Comparison of ENCODE assay signal across 12 cellular contexts in the genomic region with DNA sequence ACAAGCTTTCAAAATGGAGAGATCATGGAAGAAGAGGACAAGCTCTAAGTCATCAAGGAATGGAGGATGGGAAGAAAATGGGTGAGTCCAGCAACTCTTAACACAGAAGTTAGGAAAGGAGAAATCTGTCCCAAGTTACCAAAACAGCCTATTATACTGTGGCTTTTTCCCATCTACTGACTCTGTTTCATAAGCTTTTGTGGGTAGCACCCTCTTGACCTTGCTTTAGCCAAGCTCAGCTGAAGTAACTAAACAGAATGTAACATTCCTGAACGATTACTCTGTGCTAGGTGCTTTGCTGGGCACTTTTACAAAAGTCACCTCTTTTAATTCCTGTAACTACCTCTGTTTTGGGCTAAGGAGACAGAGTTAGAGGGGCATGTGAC. TPM values are rescaled to one million over a fixed set of nuclear protein-coding genes. Genes with fewer than 3 reads are reported as not detected.
DNase-seq lines count a peak whose midpoint lies in the region; ATAC-seq and TF ChIP-seq lines count a peak whose summit lies in the region.
"Had no signal": no experiment of that assay in that cellular context is flagged by ENCODE, and none has a peak within 500 bp of the region (broad histone marks: within the 10 kb centered on the region; RNA-seq: fewer than 3 reads in every experiment).

No MANE protein-coding gene starts in this region.

- H3K4me1 Mint-ChIP-seq in endothelial cell (ENCODE audit: unreplicated experiment), result no peaks in the 10 kb centered on the region

- H3K27me3 ChIP-seq in ACC112 (ENCODE audit: insufficient read depth, low read length) (no peaks in the 10 kb centered on the region), RWPE2 (ENCODE audit: insufficient read depth, poor library complexity, severe bottlenecking) (no peaks in the 10 kb centered on the region)

- no peak overlapping the region for H3K27ac Mint-ChIP-seq in endothelial cell (ENCODE audit: unreplicated experiment)
- H3K27ac Mint-ChIP-seq: T-helper 17 cell had no signal

- no peaks in the 10 kb centered on the region for H3K27me3 Mint-ChIP-seq in endothelial cell (ENCODE audit: unreplicated experiment)
- H3K27me3 Mint-ChIP-seq: T-helper 17 cell had no signal

- DNase-seq in RWPE2 (ENCODE audit: low spot score), result no peak
- DNase-seq in glomerular visceral epithelial cell (ENCODE audit: extremely low spot score), result peak; percentile 54
- DNase-seq in coronary artery (ENCODE audit: low spot score), result no peak
- no peak for DNase-seq in endothelial cell (ENCODE audit: low spot score)
- DNase-seq in anterior cingulate cortex (lab: John Stamatoyannopoulos, UW), result no peak
- no peak for DNase-seq in superior temporal gyrus (ENCODE audit: extremely low spot score)
- DNase-seq: activated CD4-positive, alpha-beta T cell treated with anti-CD3 and anti-CD28 coated beads, Interleukin-2, amount 50 U/mL, for 48 hours; activated effector memory CD4-positive, alpha-beta T cell treated with anti-CD3 and anti-CD28 coated beads, Interleukin-2, amount 50 U/mL, for 16 hours; T-helper 17 cell had no signal

- H3K4me1 ChIP-seq in ACC112 (ENCODE audit: control insufficient read depth, insufficient read depth, low read length, unreplicated experiment) (peaks cover 24% of the 10 kb centered on the region), RWPE2 (ENCODE audit: insufficient read depth, poor library complexity, severe bottlenecking) (peaks cover 8% of the 10 kb centered on the region)

- no peak overlapping the region for H3K4me3 Mint-ChIP-seq in endothelial cell (ENCODE audit: unreplicated experiment)
- H3K4me3 Mint-ChIP-seq: T-helper 17 cell had no signal

- H2AFZ ChIP-seq in ACC112 (ENCODE audit: low read length, unreplicated experiment), result no peak overlapping the region

- H3K9me3 ChIP-seq in RWPE2 (ENCODE audit: severe bottlenecking), result no peaks in the 10 kb centered on the region

- H3K27ac ChIP-seq in ACC112 (ENCODE audit: low read depth, low read length), result peak overlapping the region; percentile 38
- no peak overlapping the region for H3K27ac ChIP-seq in RWPE2 (ENCODE audit: poor library complexity, severe bottlenecking)
- H3K27ac ChIP-seq in coronary artery, result no peak overlapping the region

- no peaks in the 10 kb centered on the region for H3K79me2 ChIP-seq in ACC112 (ENCODE audit: control insufficient read depth, insufficient read depth, low read length, unreplicated experiment)

- TF ChIP-seq CTCF in RWPE2 (IDR thresholded peaks at IDR 0.05; ENCODE audit: poor library complexity, severe bottlenecking) (no peak), coronary artery (IDR thresholded peaks at IDR 0.05) (no peak), endothelial cell (IDR thresholded peaks at IDR 0.05; ENCODE audit: unreplicated experiment) (no peak)

- H3K36me3 ChIP-seq in ACC112 (ENCODE audit: insufficient read depth, low read length) (no peaks in the 10 kb centered on the region), RWPE2 (ENCODE audit: low read depth) (no peaks in the 10 kb centered on the region)

- ATAC-seq in GM21390 (IDR thresholded peaks at IDR 0.05; ENCODE audit: unreplicated experiment) (peak; percentile 21), RWPE2 (ENCODE audit: low read depth) (peak; percentile 76)
- ATAC-seq: left colon had no signal

- no peaks in the 10 kb centered on the region for H3K9me3 Mint-ChIP-seq in endothelial cell (ENCODE audit: unreplicated experiment)

- H3K4me3 ChIP-seq in ACC112 (ENCODE audit: low read depth, low read length) (no peak overlapping the region), RWPE2 (ENCODE audit: severe bottlenecking) (no peak overlapping the region), coronary artery (no peak overlapping the region)

- no peaks in the 10 kb centered on the region for H3K36me3 Mint-ChIP-seq in endothelial cell (ENCODE audit: low read depth, unreplicated experiment)

RNA-seq across cellular contexts. Expression of gene MAP7D2, which starts 54.8 kb away (rescaled TPM):
- 2.7 TPM for total RNA-seq in endothelial cell (ENCODE audit: unreplicated experiment)
